ENCODE assay signal across 18 cellular contexts in the genomic region with DNA sequence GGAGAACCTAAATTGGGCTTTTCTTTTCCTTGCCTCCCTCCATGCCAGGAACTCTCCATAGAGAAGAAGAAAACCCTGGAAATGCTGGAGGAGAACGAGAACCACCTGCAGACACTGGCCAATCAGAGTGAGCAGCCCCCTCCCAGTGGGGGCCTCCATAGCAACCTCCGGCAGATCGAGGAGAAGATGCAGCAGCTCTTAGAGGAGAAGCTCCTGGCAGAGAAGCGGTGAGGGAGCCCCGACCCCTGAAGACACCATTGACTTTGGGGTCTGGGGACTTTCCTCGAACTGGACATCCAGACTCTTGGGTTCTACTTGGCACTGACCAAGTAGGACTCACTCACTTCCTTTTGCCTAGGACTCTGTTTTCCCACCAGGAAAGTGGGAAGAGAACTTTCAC. TPM values are rescaled to one million over a fixed set of nuclear protein-coding genes. Genes with fewer than 3 reads are reported as not detected.
A peak's percentile ranks its signal among the peaks of the same experiment; 100 is the strongest.
DNase-seq lines count a peak whose midpoint lies in the region; ATAC-seq and TF ChIP-seq lines count a peak whose summit lies in the region.
"Had no signal": no experiment of that assay in that cellular context is flagged by ENCODE, and none has a peak within 500 bp of the region (broad histone marks: within the 10 kb centered on the region; RNA-seq: fewer than 3 reads in every experiment).

No MANE protein-coding gene starts in this region.

- no peaks in the 10 kb centered on the region for H3K4me1 Mint-ChIP-seq in T-helper 2 cell treated with Interferon-gamma antibody and Interleukin-4, amounts not matched to agents 5 μg/mL and 100 μg/mL, for 36 hours (ENCODE audit: low read depth)
- H3K4me1 Mint-ChIP-seq: B cell had no signal

- H3K27ac ChIP-seq in RWPE2 (ENCODE audit: poor library complexity, severe bottlenecking) (no peak overlapping the region), PC-3 (ENCODE audit: low read length) (no peak overlapping the region), uterus (no peak overlapping the region)
- H3K27ac ChIP-seq: BLaER1 treated with 17β-estradiol and CSF1 and Interleukin-3, amounts not matched to agents 10 nM and 100 nM; C4-2B had no signal

- peak; percentile 5 for DNase-seq in AG20443 (ENCODE audit: low spot score)
- peak; percentile 49 for DNase-seq in RWPE2 (ENCODE audit: low spot score)
- DNase-seq in sciatic nerve (ENCODE audit: low spot score), result peak; percentile 23
- DNase-seq in PC-3, result no peak
- no peak for DNase-seq in T-helper 2 cell treated with Interferon-gamma antibody and Interleukin-4, amounts not matched to agents 5 μg/mL and 100 μg/mL, for 36 hours (ENCODE audit: low spot score)
- DNase-seq in uterus, result no peak
- DNase-seq: 8988T; ACHN; AML-193; Caco-2; Calu3; CD4-positive, alpha-beta T cell; CD8-positive, alpha-beta T cell; DMS79 treated with DMSO at 0.1 percent for 48 hours; GF-D8 had no signal

- H4K20me1 ChIP-seq in PC-3 (ENCODE audit: low read length), result no peaks in the 10 kb centered on the region
- H4K20me1 ChIP-seq: BLaER1 treated with 17β-estradiol and CSF1 and Interleukin-3, amounts not matched to agents 10 nM and 100 nM had no signal

- H3K4me3 Mint-ChIP-seq in T-helper 2 cell treated with Interferon-gamma antibody and Interleukin-4, amounts not matched to agents 5 μg/mL and 100 μg/mL, for 36 hours, result no peak overlapping the region
- H3K4me3 Mint-ChIP-seq: B cell; CD4-positive, alpha-beta T cell; CD8-positive, alpha-beta T cell had no signal

- POLR2A ChIA-PET in PC-3 (lab: Charles Lee; ENCODE audit: unreplicated experiment), result no interaction called here

- H3K36me3 ChIP-seq in RWPE2 (ENCODE audit: low read depth) (no peaks in the 10 kb centered on the region), PC-3 (ENCODE audit: low read depth, low read length) (no peaks in the 10 kb centered on the region), uterus (no peaks in the 10 kb centered on the region)
- H3K36me3 ChIP-seq: BLaER1 treated with 17β-estradiol and CSF1 and Interleukin-3, amounts not matched to agents 10 nM and 100 nM had no signal

- H3K36me3 Mint-ChIP-seq in T-helper 2 cell treated with Interferon-gamma antibody and Interleukin-4, amounts not matched to agents 5 μg/mL and 100 μg/mL, for 36 hours (ENCODE audit: low read depth), result no peaks in the 10 kb centered on the region
- H3K36me3 Mint-ChIP-seq: CD8-positive, alpha-beta T cell had no signal

- no peak overlapping the region for H2AFZ ChIP-seq in PC-3 (ENCODE audit: low read length)

- H3K4me3 ChIP-seq in RWPE2 (ENCODE audit: severe bottlenecking) (no peak overlapping the region), PC-3 (ENCODE audit: low read length) (no peak overlapping the region), uterus (no peak overlapping the region)
- H3K4me3 ChIP-seq: BLaER1 treated with 17β-estradiol and CSF1 and Interleukin-3, amounts not matched to agents 10 nM and 100 nM had no signal

- no peaks in the 10 kb centered on the region for H3K9me3 Mint-ChIP-seq in T-helper 2 cell treated with Interferon-gamma antibody and Interleukin-4, amounts not matched to agents 5 μg/mL and 100 μg/mL, for 36 hours
- H3K9me3 Mint-ChIP-seq: CD4-positive, alpha-beta T cell; CD8-positive, alpha-beta T cell had no signal

- no peak for ATAC-seq in RWPE2 (ENCODE audit: low read depth)
- ATAC-seq in sciatic nerve, result no peak
- ATAC-seq in PC-3, result no peak
- ATAC-seq: CD8-positive, alpha-beta T cell had no signal

- TF ChIP-seq CTCF in RWPE2 (IDR thresholded peaks at IDR 0.05; ENCODE audit: poor library complexity, severe bottlenecking) (no peak), PC-3 (conservative IDR thresholded peaks at IDR 0.05; ENCODE audit: low read depth, low read length) (no peak), uterus (IDR thresholded peaks at IDR 0.05) (no peak)

- BruUV-seq in PC-3 (replicated peaks; lab: Mats Ljungman, UMichigan), result no TSS peak

- H3K9me3 ChIP-seq in RWPE2 (ENCODE audit: severe bottlenecking) (no peaks in the 10 kb centered on the region), PC-3 (ENCODE audit: low read length) (no peaks in the 10 kb centered on the region), uterus (no peaks in the 10 kb centered on the region)
- H3K9me3 ChIP-seq: BLaER1 treated with 17β-estradiol and CSF1 and Interleukin-3, amounts not matched to agents 10 nM and 100 nM; Caco-2 had no signal

- no peaks in the 10 kb centered on the region for H3K79me2 ChIP-seq in PC-3 (ENCODE audit: low read length)

- CTCF ChIA-PET in PC-3 (lab: Charles Lee), result interaction anchor here (1.0 kb wide), 1 partner anchor 10 kb away, joined by 3 read pairs; no protein-coding TSS in a partner anchor

- H3K27me3 Mint-ChIP-seq in T-helper 2 cell treated with Interferon-gamma antibody and Interleukin-4, amounts not matched to agents 5 μg/mL and 100 μg/mL, for 36 hours (ENCODE audit: low read depth), result peaks cover 2% of the 10 kb centered on the region

- no peak overlapping the region for H3K27ac Mint-ChIP-seq in T-helper 2 cell treated with Interferon-gamma antibody and Interleukin-4, amounts not matched to agents 5 μg/mL and 100 μg/mL, for 36 hours
- H3K27ac Mint-ChIP-seq: B cell; CD4-positive, alpha-beta T cell; CD8-positive, alpha-beta T cell had no signal

- no peaks in the 10 kb centered on the region for H3K9me2 ChIP-seq in PC-3 (replicated peaks; ENCODE audit: low read length)

- H3K4me2 ChIP-seq in PC-3 (ENCODE audit: low read length), result no peak overlapping the region
- H3K4me2 ChIP-seq: BLaER1 treated with 17β-estradiol and CSF1 and Interleukin-3, amounts not matched to agents 10 nM and 100 nM had no signal

- no peak for TF ChIP-seq POLR2A in uterus (IDR thresholded peaks at IDR 0.05)

- no peaks in the 10 kb centered on the region for H3K4me1 ChIP-seq in RWPE2 (ENCODE audit: insufficient read depth, poor library complexity, severe bottlenecking)
- H3K4me1 ChIP-seq in PC-3 (ENCODE audit: insufficient read depth, low read length), result no peaks in the 10 kb centered on the region
- H3K4me1 ChIP-seq in uterus, result no peaks in the 10 kb centered on the region
- H3K4me1 ChIP-seq: Caco-2 had no signal

- no peaks in the 10 kb centered on the region for H3K27me3 ChIP-seq in RWPE2 (ENCODE audit: insufficient read depth, poor library complexity, severe bottlenecking)
- peaks cover 57% of the 10 kb centered on the region for H3K27me3 ChIP-seq in PC-3 (ENCODE audit: low read length)
- no peaks in the 10 kb centered on the region for H3K27me3 ChIP-seq in uterus
- H3K27me3 ChIP-seq: BLaER1 treated with 17β-estradiol and CSF1 and Interleukin-3, amounts not matched to agents 10 nM and 100 nM had no signal

- no peaks in the 10 kb centered on the region for H3F3A ChIP-seq in PC-3 (ENCODE audit: low read length, unreplicated experiment)

- intact Hi-C loops in sciatic nerve (cut with DNase I) (no loop called here), PC-3 (cut with micrococcal nuclease) (no loop called here), uterus (cut with DNase I; ENCODE audit: low total_unique reads) (no loop called here)

- no peak overlapping the region for H3K9ac ChIP-seq in PC-3 (ENCODE audit: low read length)
- H3K9ac ChIP-seq: BLaER1 treated with 17β-estradiol and CSF1 and Interleukin-3, amounts not matched to agents 10 nM and 100 nM had no signal

RNA-seq across cellular contexts. Expression of a gene that starts 41.4 kb away (rescaled TPM):
- total RNA-seq in sciatic nerve, result not detected
- total RNA-seq in PC-3 (2014; rRNA removed), result 0.15 and 0.35 TPM in 2 replicates
- under 1 TPM in 2 of 4 donors, not detected in 2; 0.24 to 0.76 TPM for total RNA-seq in uterus

RNA-seq across cellular contexts. Expression of a gene that starts 48.8 kb away (rescaled TPM):
- total RNA-seq in sciatic nerve, result not detected
- total RNA-seq in PC-3 (2014; rRNA removed), result not detected in 2 replicates
- total RNA-seq in uterus, result not detected
- total RNA-seq: B cell; Calu3; CD4-positive, alpha-beta T cell; CD8-positive, alpha-beta T cell had no signal

Comparison
In these comparisons a context has a peak if more than half of its experiments do, and no peak if none do; other contexts are left out.
1. DNase-seq: peak in AG20443 (single experiment), RWPE2 (single experiment) and sciatic nerve (single experiment); none in PC-3 (single experiment), T-helper 2 cell treated with Interferon-gamma antibody and Interleukin-4, amounts not matched to agents 5 μg/mL and 100 μg/mL, for 36 hours (single experiment) and uterus (0 of 2).